24 cellular contexts compared by ENCODE assay signal in the genomic region with DNA sequence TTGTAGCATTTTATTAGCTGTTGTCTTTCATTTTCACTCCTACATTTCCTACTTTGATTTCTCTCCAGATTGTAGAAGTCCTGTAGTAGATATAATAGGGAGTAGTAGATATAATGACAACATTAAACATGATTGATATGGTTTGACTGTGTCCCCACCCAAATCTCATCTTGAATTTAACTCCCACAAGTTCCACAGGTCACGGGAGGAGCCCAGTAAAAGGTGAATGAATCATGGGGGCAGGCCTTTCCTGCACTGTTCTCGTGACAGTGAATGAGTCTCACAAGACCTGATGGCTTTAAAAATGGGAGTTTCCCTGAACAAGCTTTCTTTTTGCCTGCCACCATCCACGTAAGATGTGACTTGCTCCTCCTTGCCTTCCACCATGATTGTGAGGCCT.
"Had no signal": no experiment of that assay in that cellular context is flagged by ENCODE, and none has a peak within 500 bp of the region (broad histone marks: within the 10 kb centered on the region; RNA-seq: fewer than 3 reads in every experiment).

No MANE protein-coding gene starts in this region.

- DNase-seq: head of caudate nucleus; hippocampal formation; immature natural killer cell; kidney; left ventricle myocardium inferior; mesendoderm; naive thymus-derived CD4-positive, alpha-beta T cell; ovary; posterior cingulate gyrus; retina; right cardiac atrium; spleen; stimulated activated CD4-positive, alpha-beta T cell treated with anti-CD3 and anti-CD28 coated beads, Interleukin-4, amount 100 ng/mL, for 24 hours; stimulated activated naive CD4-positive, alpha-beta T cell; tibial artery had no signal

- ATAC-seq: naive thymus-derived CD4-positive, alpha-beta T cell; natural killer cell treated with Interleukin-12 subunit alpha and Interleukin-12 subunit beta and Interleukin-15 and Interleukin-18, amount 100 ng/mL, for 72 hours; right cardiac atrium; sciatic nerve; stimulated activated effector memory CD8-positive, alpha-beta T cell treated with anti-CD3 and anti-CD28 coated beads, Interleukin-12 subunit alpha, Interleukin-12 subunit beta, amount 100 ng/mL, for 72 hours had no signal

- H3K4me1 ChIP-seq: suprapubic skin had no signal

- FAIRE-seq: islet of Langerhans, kidney had no signal

- H3K4me3 ChIP-seq: left ventricle myocardium inferior, lung, ovary, prostate gland, skin epidermis, spleen, suprapubic skin, thoracic aorta, tibial artery had no signal

- H3K9me3 ChIP-seq: prostate gland, suprapubic skin, thoracic aorta had no signal

- H3K27me3 ChIP-seq: ovary, spleen, suprapubic skin, tibial artery had no signal

- H3K36me3 ChIP-seq: ovary, prostate gland, thoracic aorta had no signal

- H3K27ac ChIP-seq: left ventricle myocardium inferior, ovary, prostate gland, skin epidermis, spleen, suprapubic skin, thoracic aorta, tibial artery had no signal
